8 cellular contexts compared by ENCODE assay signal in genomic region chr9:34636791-34637355, GRCh38.
DNase-seq lines count a peak whose midpoint lies in the region; ATAC-seq lines count a peak whose summit lies in the region.

No MANE protein-coding gene starts in this region.

- H3K27me3 Mint-ChIP-seq in activated naive CD8-positive, alpha-beta T cell, result no peaks in the 10 kb centered on the region
- H3K27me3 Mint-ChIP-seq in stimulated activated naive CD8-positive, alpha-beta T cell treated with anti-CD3 and anti-CD28 coated beads, Interleukin-15, Interleukin-2, amounts not matched to agents 100 ng/mL and 50 ng/mL, for 24 hours, result no peaks in the 10 kb centered on the region

- peak; percentile 8 for ATAC-seq in HG03469 (IDR thresholded peaks at IDR 0.05; ENCODE audit: unreplicated experiment)
- no peak for ATAC-seq in HG03159 (IDR thresholded peaks at IDR 0.05; ENCODE audit: unreplicated experiment)

- peak overlapping the region; percentile 70 for H3K9ac ChIP-seq in ES-I3 (ENCODE audit: low read depth, low read length)

- peak overlapping the region; percentile 96 for H3K4me3 Mint-ChIP-seq in activated naive CD8-positive, alpha-beta T cell
- H3K4me3 Mint-ChIP-seq in stimulated activated naive CD8-positive, alpha-beta T cell treated with anti-CD3 and anti-CD28 coated beads, Interleukin-15, Interleukin-2, amounts not matched to agents 100 ng/mL and 50 ng/mL, for 24 hours, result peak overlapping the region; percentile 97

- no peaks in the 10 kb centered on the region for H3K36me3 ChIP-seq in ES-I3 (ENCODE audit: insufficient read depth, low read length)

- in situ Hi-C loops in ACHN (cut with HindIII; ENCODE audit: low pct_ligation_motif_present, low pct_unique_long_range_greater_than_20kb, low sequenced_read_pairs), result no loop called here

- H3K36me3 Mint-ChIP-seq in activated naive CD8-positive, alpha-beta T cell, result peaks cover 6% of the 10 kb centered on the region
- H3K36me3 Mint-ChIP-seq in stimulated activated naive CD8-positive, alpha-beta T cell treated with anti-CD3 and anti-CD28 coated beads, Interleukin-15, Interleukin-2, amounts not matched to agents 100 ng/mL and 50 ng/mL, for 24 hours (ENCODE audit: low read depth), result peaks cover 22% of the 10 kb centered on the region

- peak overlapping the region; percentile 94 for H3K4me3 ChIP-seq in iPS-18c (ENCODE audit: insufficient read depth, low read depth, low read length)

- H3K4me1 ChIP-seq in ES-I3 (ENCODE audit: insufficient read depth, low read length), result peaks cover 15% of the 10 kb centered on the region

- no peaks in the 10 kb centered on the region for H3K9me3 Mint-ChIP-seq in activated naive CD8-positive, alpha-beta T cell (ENCODE audit: low read depth)
- no peaks in the 10 kb centered on the region for H3K9me3 Mint-ChIP-seq in stimulated activated naive CD8-positive, alpha-beta T cell treated with anti-CD3 and anti-CD28 coated beads, Interleukin-15, Interleukin-2, amounts not matched to agents 100 ng/mL and 50 ng/mL, for 24 hours

- H3K9me3 ChIP-seq in ES-I3 (ENCODE audit: control insufficient read depth, insufficient read depth, low read length), result no peaks in the 10 kb centered on the region
- H3K9me3 ChIP-seq in iPS-18c (ENCODE audit: control insufficient read depth, insufficient read depth, low read length), result no peaks in the 10 kb centered on the region

- H3K4me1 Mint-ChIP-seq in activated naive CD8-positive, alpha-beta T cell (ENCODE audit: low read depth), result peaks cover 41% of the 10 kb centered on the region
- H3K4me1 Mint-ChIP-seq in stimulated activated naive CD8-positive, alpha-beta T cell treated with anti-CD3 and anti-CD28 coated beads, Interleukin-15, Interleukin-2, amounts not matched to agents 100 ng/mL and 50 ng/mL, for 24 hours (ENCODE audit: low read depth), result peaks cover 38% of the 10 kb centered on the region

- no peak for DNase-seq in ACHN
- DNase-seq in pons (ENCODE audit: low spot score), result no peak

- peak overlapping the region; percentile 95 for H3K27ac Mint-ChIP-seq in activated naive CD8-positive, alpha-beta T cell
- H3K27ac Mint-ChIP-seq in stimulated activated naive CD8-positive, alpha-beta T cell treated with anti-CD3 and anti-CD28 coated beads, Interleukin-15, Interleukin-2, amounts not matched to agents 100 ng/mL and 50 ng/mL, for 24 hours, result peak overlapping the region; percentile 96
